8 cellular contexts compared by ENCODE assay signal in the genomic region with DNA sequence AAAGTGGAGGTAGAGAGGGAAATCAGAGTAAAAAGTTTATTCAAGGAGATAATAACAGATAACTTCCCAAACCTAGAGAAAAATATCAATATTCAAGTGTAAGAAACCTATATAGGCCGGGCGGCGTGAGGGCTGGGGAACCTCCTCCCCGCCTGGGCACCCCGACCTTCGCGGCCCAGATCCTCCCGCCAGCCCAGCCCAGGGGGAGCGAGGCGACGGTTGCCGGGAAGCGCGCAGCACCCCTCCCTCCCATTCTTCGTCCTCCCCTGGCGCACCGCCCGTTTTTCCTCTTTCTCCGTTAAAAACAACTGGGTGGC. TPM values are rescaled to one million over a fixed set of nuclear protein-coding genes. Genes with fewer than 3 reads are reported as not detected.
DNase-seq lines count a peak whose midpoint lies in the region; ATAC-seq and TF ChIP-seq lines count a peak whose summit lies in the region.

No MANE protein-coding gene starts in this region.

- no peak for TF ChIP-seq CTCF in colonic mucosa (IDR thresholded peaks at IDR 0.05)
- TF ChIP-seq CTCF in lung (IDR thresholded peaks at IDR 0.05; ENCODE audit: control extremely low read depth, extremely low read depth): no peak
- TF ChIP-seq CTCF in transverse colon (IDR thresholded peaks at IDR 0.05): no peak

- H3K9ac ChIP-seq in colonic mucosa (ENCODE audit: low read depth in 2 of 2, low read length in 2 of 2): no peak overlapping the region

- intact Hi-C loops in colonic mucosa (cut with DNase I) (no loop called here), transverse colon (cut with DNase I; ENCODE audit: low total_unique reads) (no loop called here)

- 1 to 2% methylated on average over 19 of the region's 19 CpGs for WGBS in lung, 2 donors
- 1% methylated on average over 19 of the region's 19 CpGs; no CpG with 5 or more reads in 1 of the 2 donors for WGBS in transverse colon (ENCODE audit: low coverage in 1 of 2), 2 donors

- no peak overlapping the region for H3K27ac Mint-ChIP-seq in activated CD4-positive, alpha-beta T cell treated with anti-CD3 and anti-CD28 coated beads, Interleukin-2, amount 10 ng/mL, durations not matched to agents 7 days and 5 days

- H3K4me1 ChIP-seq in colonic mucosa: no peaks in the 10 kb centered on the region
- peaks cover 0 to 12% of the 10 kb centered on the region in 2 donors for H3K4me1 ChIP-seq in lung (ENCODE audit: control insufficient read depth in 2 of 2, insufficient read depth in 2 of 2, low read length in 2 of 2)
- H3K4me1 ChIP-seq in transverse colon: peaks cover 0 to 21% (median 13%) of the 10 kb centered on the region in 4 donors

- peak overlapping the region; percentile 52 for H3K4me3 Mint-ChIP-seq in activated CD4-positive, alpha-beta T cell treated with anti-CD3 and anti-CD28 coated beads, Interleukin-2, amount 10 ng/mL, durations not matched to agents 7 days and 5 days

- in situ Hi-C loops in transverse colon (cut with MboI; ENCODE audit: low pct_ligation_motif_present in 1 of 4, low pct_unique_long_range_greater_than_20kb in 1 of 4, low sequenced_read_pairs in 3 of 4): no loop called here

- no peak for TF ChIP-seq EP300 in transverse colon (IDR thresholded peaks at IDR 0.05; ENCODE audit: low read depth)

- DNase-seq in activated CD4-positive, alpha-beta T cell treated with anti-CD3 and anti-CD28 coated beads, Interleukin-2, amount 10 ng/mL, durations not matched to agents 7 days and 5 days: no peak
- no peak for DNase-seq in activated CD4-positive, alpha-beta T cell treated with anti-CD3 and anti-CD28 coated beads, Interleukin-2, amount 50 U/mL, for 1 hour
- no peak for DNase-seq in colonic mucosa
- DNase-seq in lung (ENCODE audit: low spot score): no peak
- DNase-seq in transverse colon: no peak
- no peak for DNase-seq in islet precursor cell
- DNase-seq in NCI-H2196 (lab: John Stamatoyannopoulos, UW; ENCODE audit: unreplicated experiment): no peak

- no peak for TF ChIP-seq POLR2A in transverse colon (IDR thresholded peaks at IDR 0.05)

- POLR2A ChIA-PET in activated CD4-positive, alpha-beta T cell treated with anti-CD3 and anti-CD28 coated beads, Interleukin-2, amount 10 ng/mL, durations not matched to agents 7 days and 5 days (lab: Charles Lee): no interaction called here

- H3K27me3 Mint-ChIP-seq in activated CD4-positive, alpha-beta T cell treated with anti-CD3 and anti-CD28 coated beads, Interleukin-2, amount 10 ng/mL, durations not matched to agents 7 days and 5 days: peaks cover 64% of the 10 kb centered on the region

- H3K4me1 Mint-ChIP-seq in activated CD4-positive, alpha-beta T cell treated with anti-CD3 and anti-CD28 coated beads, Interleukin-2, amount 10 ng/mL, durations not matched to agents 7 days and 5 days: peaks cover 27% of the 10 kb centered on the region

- H3K9me3 ChIP-seq in colonic mucosa: no peaks in the 10 kb centered on the region
- no peaks in the 10 kb centered on the region for H3K9me3 ChIP-seq in lung (ENCODE audit: control insufficient read depth in 2 of 2, insufficient read depth in 1 of 2, low read length in 1 of 2)
- no peaks in the 10 kb centered on the region for H3K9me3 ChIP-seq in transverse colon

- peaks cover 2% of the 10 kb centered on the region for H3K9me3 Mint-ChIP-seq in activated CD4-positive, alpha-beta T cell treated with anti-CD3 and anti-CD28 coated beads, Interleukin-2, amount 10 ng/mL, durations not matched to agents 7 days and 5 days

- ATAC-seq in lung (ENCODE audit: insufficient read depth, low FRiP score): no peak
- no peak for ATAC-seq in HG02759 (IDR thresholded peaks at IDR 0.05; ENCODE audit: unreplicated experiment)

- no peaks in the 10 kb centered on the region for H3K36me3 Mint-ChIP-seq in activated CD4-positive, alpha-beta T cell treated with anti-CD3 and anti-CD28 coated beads, Interleukin-2, amount 10 ng/mL, durations not matched to agents 7 days and 5 days (ENCODE audit: low read depth)

- CTCF ChIA-PET in activated CD4-positive, alpha-beta T cell treated with anti-CD3 and anti-CD28 coated beads, Interleukin-2, amount 10 ng/mL, durations not matched to agents 7 days and 5 days (lab: Charles Lee): no interaction called here

- H3K27me3 ChIP-seq in colonic mucosa: peaks cover 6% of the 10 kb centered on the region
- H3K27me3 ChIP-seq in lung (ENCODE audit: control insufficient read depth, insufficient read depth): no peaks in the 10 kb centered on the region
- peaks cover 52% of the 10 kb centered on the region for H3K27me3 ChIP-seq in transverse colon

- no peak overlapping the region for H3K27ac ChIP-seq in colonic mucosa
- peak overlapping the region in 1 of 2 donors; percentile 97 for H3K27ac ChIP-seq in lung (ENCODE audit: low read depth in 1 of 2, low read length in 1 of 2)
- H3K27ac ChIP-seq in transverse colon: peak overlapping the region; percentile 26 to 70 (median 58)

- H3K36me3 ChIP-seq in colonic mucosa: no peaks in the 10 kb centered on the region
- no peaks in the 10 kb centered on the region for H3K36me3 ChIP-seq in lung (ENCODE audit: control insufficient read depth in 2 of 2, insufficient read depth in 2 of 2, low read length in 2 of 2)
- no peaks in the 10 kb centered on the region for H3K36me3 ChIP-seq in transverse colon

- peak overlapping the region; percentile 66 for H3K4me3 ChIP-seq in colonic mucosa
- H3K4me3 ChIP-seq in lung: peak overlapping the region; percentile 62
- peak overlapping the region; percentile 26 to 70 (median 52) for H3K4me3 ChIP-seq in transverse colon

RNA-seq across cellular contexts. Expression of a gene that starts 32.4 kb away (rescaled TPM):
- not detected for total RNA-seq in activated CD4-positive, alpha-beta T cell treated with anti-CD3 and anti-CD28 coated beads, Interleukin-2, amount 10 ng/mL, durations not matched to agents 7 days and 5 days
- total RNA-seq in colonic mucosa: under 1 TPM; 0.27 to 0.67 TPM
- 100 to 1,000 TPM; 216 to 661 TPM for total RNA-seq in lung
- polyA plus RNA-seq in lung: 100 to 1,000 TPM; 635 to 636 TPM
- not detected for total RNA-seq in transverse colon

Comparison
In these comparisons a context has a peak if more than half of its experiments do, and no peak if none do; other contexts are left out.
1. RNA of a gene that starts 32.4 kb away (total RNA-seq): 216 to 661 TPM in lung; 0.27 to 0.67 TPM in colonic mucosa, not detected in activated CD4-positive, alpha-beta T cell treated with anti-CD3 and anti-CD28 coated beads, Interleukin-2, amount 10 ng/mL, durations not matched to agents 7 days and 5 days and not detected in transverse colon; every median in the first group is over 100 times any median in the second.
2. Peak in every context shown above with its lines, with median percentiles within 50 percentile points of each other: H3K4me3 ChIP-seq.